18 cellular contexts compared by ENCODE assay signal in the genomic region with DNA sequence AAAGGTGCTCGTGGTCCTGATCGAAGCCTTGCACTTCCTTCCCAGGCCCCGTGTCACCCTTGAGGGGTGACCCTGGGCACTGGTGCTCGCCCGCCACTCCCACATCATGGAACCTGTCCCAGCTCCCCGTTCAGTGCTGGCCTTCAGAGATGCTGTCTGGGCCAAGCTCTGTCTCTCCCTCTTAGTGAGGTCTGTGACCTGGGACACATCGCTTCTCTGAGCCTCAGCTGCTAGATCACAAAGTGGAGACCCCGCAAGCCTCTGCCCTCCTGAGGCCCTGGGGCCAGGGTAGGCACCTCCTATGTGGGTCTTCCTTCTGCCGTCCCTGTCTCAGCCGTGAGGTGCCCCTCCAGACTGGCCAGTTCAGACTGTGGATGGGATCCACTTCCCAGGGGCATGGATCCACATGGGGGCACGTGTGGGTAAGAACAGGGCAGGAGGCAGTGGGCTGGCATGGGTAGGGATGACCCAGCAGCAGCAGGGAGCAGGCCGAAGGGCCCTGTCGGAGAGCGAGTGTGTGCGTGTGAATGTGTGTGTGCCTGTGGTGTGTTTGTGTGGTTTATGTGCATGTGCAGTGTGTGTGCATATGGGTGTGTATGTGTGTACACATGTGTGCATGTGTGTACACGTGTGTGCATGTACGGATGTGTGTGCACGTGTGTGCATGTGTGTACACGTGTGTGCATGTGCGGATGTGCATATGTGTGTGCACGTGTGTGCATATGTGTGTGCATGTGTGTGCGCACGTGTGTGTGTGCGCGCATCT.
DNase-seq lines count a peak whose midpoint lies in the region; ATAC-seq and TF ChIP-seq lines count a peak whose summit lies in the region.
"Had no signal": no experiment of that assay in that cellular context is flagged by ENCODE, and none has a peak within 500 bp of the region (broad histone marks: within the 10 kb centered on the region; RNA-seq: fewer than 3 reads in every experiment).

No MANE protein-coding gene starts in this region.

- H3K27ac Mint-ChIP-seq in endothelial cell (ENCODE audit: unreplicated experiment) (peak overlapping the region; percentile 23), osteocyte (ENCODE audit: unreplicated experiment) (no peak overlapping the region)
- H3K27ac Mint-ChIP-seq in activated CD8-positive, alpha-beta T cell treated with anti-CD3 and anti-CD28 coated beads for 36 hours = no peak overlapping the region
- H3K27ac Mint-ChIP-seq: activated CD4-positive, alpha-beta T cell treated with anti-CD3 and anti-CD28 coated beads, Interleukin-2, amount 10 ng/mL, durations not matched to agents 7 days and 5 days had no signal

- intact Hi-C loops in activated CD8-positive, alpha-beta T cell treated with anti-CD3 and anti-CD28 coated beads for 36 hours (cut with micrococcal nuclease) = no loop called here

- ATAC-seq in activated CD8-positive, alpha-beta T cell treated with anti-CD3 and anti-CD28 coated beads for 36 hours = no peak

- TF ChIP-seq CTCF in endothelial cell (IDR thresholded peaks at IDR 0.05; ENCODE audit: unreplicated experiment) (no peak), osteocyte (IDR thresholded peaks at IDR 0.05) (no peak)
- no peak for TF ChIP-seq CTCF in activated CD8-positive, alpha-beta T cell treated with anti-CD3 and anti-CD28 coated beads for 36 hours (IDR thresholded peaks at IDR 0.05)

- POLR2A ChIA-PET in activated CD8-positive, alpha-beta T cell treated with anti-CD3 and anti-CD28 coated beads for 36 hours (lab: Charles Lee) = no interaction called here

- H3K27me3 Mint-ChIP-seq in endothelial cell (ENCODE audit: unreplicated experiment) = peaks cover 15% of the 10 kb centered on the region
- H3K27me3 Mint-ChIP-seq in osteocyte (ENCODE audit: unreplicated experiment) = no peaks in the 10 kb centered on the region
- H3K27me3 Mint-ChIP-seq in activated CD8-positive, alpha-beta T cell treated with anti-CD3 and anti-CD28 coated beads for 36 hours = peaks cover 5% of the 10 kb centered on the region
- H3K27me3 Mint-ChIP-seq: activated CD4-positive, alpha-beta T cell treated with anti-CD3 and anti-CD28 coated beads, Interleukin-2, amount 10 ng/mL, durations not matched to agents 7 days and 5 days had no signal

- H3K36me3 Mint-ChIP-seq in endothelial cell (ENCODE audit: low read depth, unreplicated experiment) (no peaks in the 10 kb centered on the region), osteocyte (ENCODE audit: unreplicated experiment) (peaks cover 4% of the 10 kb centered on the region)
- H3K36me3 Mint-ChIP-seq in activated CD8-positive, alpha-beta T cell treated with anti-CD3 and anti-CD28 coated beads for 36 hours (ENCODE audit: low read depth) = no peaks in the 10 kb centered on the region

- H3K4me3 Mint-ChIP-seq in endothelial cell (ENCODE audit: unreplicated experiment) = no peak overlapping the region
- H3K4me3 Mint-ChIP-seq in osteocyte (ENCODE audit: unreplicated experiment) = no peak overlapping the region
- H3K4me3 Mint-ChIP-seq in activated CD8-positive, alpha-beta T cell treated with anti-CD3 and anti-CD28 coated beads for 36 hours = no peak overlapping the region
- H3K4me3 Mint-ChIP-seq: activated CD4-positive, alpha-beta T cell treated with anti-CD3 and anti-CD28 coated beads, Interleukin-2, amount 10 ng/mL, durations not matched to agents 7 days and 5 days had no signal

- no peaks in the 10 kb centered on the region for H3K4me1 Mint-ChIP-seq in endothelial cell (ENCODE audit: unreplicated experiment)
- H3K4me1 Mint-ChIP-seq in osteocyte (ENCODE audit: unreplicated experiment) = no peaks in the 10 kb centered on the region
- H3K4me1 Mint-ChIP-seq in activated CD8-positive, alpha-beta T cell treated with anti-CD3 and anti-CD28 coated beads for 36 hours (ENCODE audit: low read depth) = no peaks in the 10 kb centered on the region
- H3K4me1 Mint-ChIP-seq: activated CD4-positive, alpha-beta T cell treated with anti-CD3 and anti-CD28 coated beads, Interleukin-2, amount 10 ng/mL, durations not matched to agents 7 days and 5 days had no signal

- H3K9me3 Mint-ChIP-seq in endothelial cell (ENCODE audit: unreplicated experiment) = no peaks in the 10 kb centered on the region
- no peaks in the 10 kb centered on the region for H3K9me3 Mint-ChIP-seq in osteocyte (ENCODE audit: unreplicated experiment)
- no peaks in the 10 kb centered on the region for H3K9me3 Mint-ChIP-seq in activated CD8-positive, alpha-beta T cell treated with anti-CD3 and anti-CD28 coated beads for 36 hours
- H3K9me3 Mint-ChIP-seq: activated CD4-positive, alpha-beta T cell treated with anti-CD3 and anti-CD28 coated beads, Interleukin-2, amount 10 ng/mL, durations not matched to agents 7 days and 5 days had no signal

- DNase-seq in stimulated activated CD4-positive, alpha-beta T cell treated with anti-CD3 and anti-CD28 coated beads, Interleukin-4, amount 100 ng/mL, for 24 hours = peak; percentile 2
- DNase-seq in stimulated activated CD4-positive, alpha-beta T cell treated with anti-CD3 and anti-CD28 coated beads, Interleukin-2, amount 100 ng/mL, for 24 hours = no peak
- DNase-seq in endothelial cell (ENCODE audit: low spot score) (no peak), osteocyte (ENCODE audit: extremely low spot score, unreplicated experiment) (peak; percentile 76), anterior cingulate cortex (lab: John Stamatoyannopoulos, UW) (no peak), hypothalamus (lab: John Stamatoyannopoulos, UW) (no peak)
- no peak for DNase-seq in activated CD8-positive, alpha-beta T cell treated with anti-CD3 and anti-CD28 coated beads for 36 hours
- DNase-seq: activated CD4-positive, alpha-beta T cell treated with anti-CD3 and anti-CD28 coated beads, Interleukin-2, amount 10 ng/mL, durations not matched to agents 7 days and 5 days; activated naive CD4-positive, alpha-beta T cell treated with anti-CD3 and anti-CD28 coated beads, Interleukin-2, amount 50 U/mL, for 16 hours; activated T-cell treated with anti-CD3 and anti-CD28 coated beads, Interleukin-2, amount 50 U/mL, for 1 hour; effector CD8-positive, alpha-beta T cell; KBM-7; NCI-H1694; NCI-H774; OCI-M1; SIG-M5; stimulated activated CD8-positive, alpha-beta memory T cell treated with anti-CD3 and anti-CD28 coated beads, Interleukin-4, amount 100 ng/mL, for 48 hours; substantia nigra had no signal

- CTCF ChIA-PET in activated CD8-positive, alpha-beta T cell treated with anti-CD3 and anti-CD28 coated beads for 36 hours (lab: Charles Lee) = no interaction called here

Comparison
In these comparisons a context has a peak if more than half of its experiments do, and no peak if none do; other contexts are left out.
1. DNase-seq: peak in stimulated activated CD4-positive, alpha-beta T cell treated with anti-CD3 and anti-CD28 coated beads, Interleukin-4, amount 100 ng/mL, for 24 hours (single experiment) and osteocyte (single experiment); none in stimulated activated CD4-positive, alpha-beta T cell treated with anti-CD3 and anti-CD28 coated beads, Interleukin-2, amount 100 ng/mL, for 24 hours (0 of 2), endothelial cell (single experiment), anterior cingulate cortex (0 of 58), hypothalamus (0 of 51) and activated CD8-positive, alpha-beta T cell treated with anti-CD3 and anti-CD28 coated beads for 36 hours (single experiment).